ENCODE assay signal across 15 cellular contexts in genomic region chr7:43592321-43592720, GRCh38. TPM values are rescaled to one million over a fixed set of nuclear protein-coding genes. Genes with fewer than 3 reads are reported as not detected.
A peak's percentile ranks its signal among the peaks of the same experiment; 100 is the strongest.
DNase-seq lines count a peak whose midpoint lies in the region; ATAC-seq and TF ChIP-seq lines count a peak whose summit lies in the region.
"Had no signal": no experiment of that assay in that cellular context is flagged by ENCODE, and none has a peak within 500 bp of the region (broad histone marks: within the 10 kb centered on the region; RNA-seq: fewer than 3 reads in every experiment).

No MANE protein-coding gene starts in this region.

- peaks cover 36% of the 10 kb centered on the region for H3K36me3 Mint-ChIP-seq in activated T-cell treated with anti-CD3 and anti-CD28 coated beads, Interleukin-2, amount 50 U/mL, for 24 hours (ENCODE audit: low read depth)
- H3K36me3 Mint-ChIP-seq in stimulated activated naive B cell treated with anti-CD40 and anti-IgM and Interleukin-4, amounts not matched to agents 10 μg/mL and 1 μg/mL and 100 μg/mL, for 72 hours, result peaks cover 2 to 6% of the 10 kb centered on the region in 2 donors

- ATAC-seq in stimulated activated naive B cell treated with anti-CD40 and anti-IgM and Interleukin-4, amounts not matched to agents 10 μg/mL and 1 μg/mL and 100 μg/mL, for 72 hours (replicated peaks), result no peak
- no peak for ATAC-seq in left lobe of liver

- peaks cover 83% of the 10 kb centered on the region for H3K4me1 Mint-ChIP-seq in activated T-cell treated with anti-CD3 and anti-CD28 coated beads, Interleukin-2, amount 50 U/mL, for 24 hours (ENCODE audit: low read depth)
- peaks cover 46 to 78% of the 10 kb centered on the region in 2 donors for H3K4me1 Mint-ChIP-seq in stimulated activated naive B cell treated with anti-CD40 and anti-IgM and Interleukin-4, amounts not matched to agents 10 μg/mL and 1 μg/mL and 100 μg/mL, for 72 hours

- CTCF ChIA-PET in RWPE1 (lab: Yijun Ruan, JAX), result interaction anchor here (0.6 kb wide), 2 partner anchors 129 to 1865 kb away, joined by 5 to 6 read pairs; no protein-coding TSS in a partner anchor

- no peaks in the 10 kb centered on the region for H3K27me3 Mint-ChIP-seq in activated T-cell treated with anti-CD3 and anti-CD28 coated beads, Interleukin-2, amount 50 U/mL, for 24 hours
- no peaks in the 10 kb centered on the region for H3K27me3 Mint-ChIP-seq in stimulated activated naive B cell treated with anti-CD40 and anti-IgM and Interleukin-4, amounts not matched to agents 10 μg/mL and 1 μg/mL and 100 μg/mL, for 72 hours

- DNase-seq in activated T-cell treated with anti-CD3 and anti-CD28 coated beads, Interleukin-2, amount 50 U/mL, for 24 hours, result no peak
- DNase-seq in activated T-cell treated with anti-CD3 and anti-CD28 coated beads for 4 hours (no peak), RWPE1 (ENCODE audit: low spot score) (no peak), epithelial cell of prostate (ENCODE audit: low read depth, low spot score) (no peak), left lobe of liver (ENCODE audit: low spot score) (no peak), OCI-M1 (lab: John Stamatoyannopoulos, UW) (no peak)
- DNase-seq in stimulated activated naive B cell treated with anti-CD40 and anti-IgM and Interleukin-4, amounts not matched to agents 10 μg/mL and 1 μg/mL and 100 μg/mL, for 72 hours, result no peak
- DNase-seq in central memory CD4-positive, alpha-beta T cell, result no peak
- DNase-seq: activated CD4-positive, CD25-positive, alpha-beta regulatory T cell; activated gamma-delta T cell; cerebellar nuclear complex; hippocampal formation; lower lobe of right lung; nucleus accumbens; upper lobe of left lung had no signal

- TF ChIP-seq CTCF in RWPE1 (conservative IDR thresholded peaks at IDR 0.05; ENCODE audit: low read depth), result no peak

- H3K4me3 Mint-ChIP-seq in activated T-cell treated with anti-CD3 and anti-CD28 coated beads, Interleukin-2, amount 50 U/mL, for 24 hours, result peak overlapping the region; percentile 45
- no peak overlapping the region for H3K4me3 Mint-ChIP-seq in stimulated activated naive B cell treated with anti-CD40 and anti-IgM and Interleukin-4, amounts not matched to agents 10 μg/mL and 1 μg/mL and 100 μg/mL, for 72 hours

- H3K27ac ChIP-seq in RWPE1 (peak overlapping the region; percentile 57), epithelial cell of prostate (peak overlapping the region; percentile 83)
- H3K27ac ChIP-seq: lower lobe of right lung had no signal

- no peaks in the 10 kb centered on the region for H3K9me3 Mint-ChIP-seq in activated T-cell treated with anti-CD3 and anti-CD28 coated beads, Interleukin-2, amount 50 U/mL, for 24 hours
- H3K9me3 Mint-ChIP-seq in stimulated activated naive B cell treated with anti-CD40 and anti-IgM and Interleukin-4, amounts not matched to agents 10 μg/mL and 1 μg/mL and 100 μg/mL, for 72 hours, result peaks cover 0 to 2% of the 10 kb centered on the region in 2 donors

- H3K27ac Mint-ChIP-seq in activated T-cell treated with anti-CD3 and anti-CD28 coated beads, Interleukin-2, amount 50 U/mL, for 24 hours, result peak overlapping the region; percentile 95
- H3K27ac Mint-ChIP-seq in stimulated activated naive B cell treated with anti-CD40 and anti-IgM and Interleukin-4, amounts not matched to agents 10 μg/mL and 1 μg/mL and 100 μg/mL, for 72 hours, result peak overlapping the region; percentile 83

- POLR2A ChIA-PET in RWPE1 (lab: Yijun Ruan, JAX; ENCODE audit: low non-redundant PET), result no interaction called here

RNA-seq across cellular contexts. Expression of gene STK17A, which starts 9.4 kb away (rescaled TPM):
- 2.9 TPM for total RNA-seq in left lobe of liver
